9 cellular contexts compared by ENCODE assay signal in genomic region chr12:99985631-99986030, GRCh38. TPM values are rescaled to one million over a fixed set of nuclear protein-coding genes. Genes with fewer than 3 reads are reported as not detected.
DNase-seq lines count a peak whose midpoint lies in the region; TF ChIP-seq lines count a peak whose summit lies in the region.
"Had no signal": no experiment of that assay in that cellular context is flagged by ENCODE, and none has a peak within 500 bp of the region (broad histone marks: within the 10 kb centered on the region; RNA-seq: fewer than 3 reads in every experiment).

No MANE protein-coding gene starts in this region.

- no peak overlapping the region for H3K14ac ChIP-seq in trophoblast cell (ENCODE audit: low read length)

- no peak overlapping the region for H2AK5ac ChIP-seq in trophoblast cell (ENCODE audit: low read length)

- H3K4me3 ChIP-seq in OCI-LY1 (ENCODE audit: low read depth, low read length, poor library complexity, severe bottlenecking), result no peak overlapping the region
- H3K4me3 ChIP-seq in endodermal cell (ENCODE audit: low read length), result peak overlapping the region; percentile 91
- no peak overlapping the region for H3K4me3 ChIP-seq in trophoblast cell (ENCODE audit: low read depth, low read length)
- H3K4me3 ChIP-seq in colonic mucosa, result no peak overlapping the region

- TF ChIP-seq CTCF in OCI-LY1 (IDR thresholded peaks at IDR 0.05; ENCODE audit: low read length), result no peak
- TF ChIP-seq CTCF in endodermal cell (conservative IDR thresholded peaks at IDR 0.05), result no peak
- no peak for TF ChIP-seq CTCF in colonic mucosa (IDR thresholded peaks at IDR 0.05)

- no peak overlapping the region for H2BK12ac ChIP-seq in trophoblast cell (ENCODE audit: low read length)

- DNase-seq in endodermal cell (no peak), trophoblast cell (no peak), colonic mucosa (no peak), UCSD-AML1 (lab: John Stamatoyannopoulos, UW; ENCODE audit: unreplicated experiment) (no peak), hepatic stellate cell (ENCODE audit: low spot score) (no peak), head of caudate nucleus (no peak)
- DNase-seq: spleen had no signal

- H3K27ac Mint-ChIP-seq in endodermal cell, result no peak overlapping the region

- H3K79me2 ChIP-seq in OCI-LY1 (ENCODE audit: insufficient read depth, low read length) (no peaks in the 10 kb centered on the region), trophoblast cell (ENCODE audit: control insufficient read depth, insufficient read depth, low read length, poor library complexity) (no peaks in the 10 kb centered on the region)

- no peaks in the 10 kb centered on the region for H3K36me3 Mint-ChIP-seq in endodermal cell (ENCODE audit: low read depth)

- no peaks in the 10 kb centered on the region for H3F3A ChIP-seq in OCI-LY1 (ENCODE audit: insufficient read depth, low read length)

- no peak overlapping the region for H3K18ac ChIP-seq in trophoblast cell (ENCODE audit: low read length)

- H3K9me3 Mint-ChIP-seq in endodermal cell, result no peaks in the 10 kb centered on the region

- H3K27me3 ChIP-seq in OCI-LY1 (ENCODE audit: insufficient read depth, low read length) (peaks cover 3% of the 10 kb centered on the region), endodermal cell (ENCODE audit: control insufficient read depth, insufficient read depth, low read length, poor library complexity, severe bottlenecking) (no peaks in the 10 kb centered on the region), trophoblast cell (ENCODE audit: insufficient read depth, low read length) (no peaks in the 10 kb centered on the region), colonic mucosa (peaks cover 12% of the 10 kb centered on the region)

- H3K4me1 ChIP-seq in ES-I3 (ENCODE audit: insufficient read depth, low read length) (peaks cover 3% of the 10 kb centered on the region; the same call in 1 of the 2 replicates), OCI-LY1 (ENCODE audit: insufficient read depth, low read length, severe bottlenecking) (peaks cover 7% of the 10 kb centered on the region), endodermal cell (ENCODE audit: control insufficient read depth, insufficient read depth, low read length) (peaks cover 9% of the 10 kb centered on the region), trophoblast cell (ENCODE audit: control insufficient read depth in 1 of 2, insufficient read depth in 2 of 2, low read length in 2 of 2) (no peaks in the 10 kb centered on the region), colonic mucosa (no peaks in the 10 kb centered on the region)

- H3K27ac ChIP-seq in OCI-LY1 (ENCODE audit: low read depth, low read length, poor library complexity, severe bottlenecking), result no peak overlapping the region
- H3K27ac ChIP-seq in endodermal cell (ENCODE audit: low read depth, low read length), result no peak overlapping the region
- H3K27ac ChIP-seq in trophoblast cell (ENCODE audit: low read depth, low read length), result no peak overlapping the region
- H3K27ac ChIP-seq in colonic mucosa, result no peak overlapping the region

- H4K20me1 ChIP-seq in OCI-LY1 (ENCODE audit: insufficient read depth, low read length), result no peaks in the 10 kb centered on the region

- intact Hi-C loops in colonic mucosa (cut with DNase I), result no loop called here
- intact Hi-C loops in head of caudate nucleus (cut with DNase I), result no loop called here

- no peak overlapping the region for H2BK120ac ChIP-seq in trophoblast cell (ENCODE audit: insufficient read depth, low read length, poor library complexity)

- no peak overlapping the region for H3K4ac ChIP-seq in trophoblast cell (ENCODE audit: low read depth, low read length)

- no peak overlapping the region for H4K12ac ChIP-seq in trophoblast cell (ENCODE audit: low read depth, low read length)

- H3K9me3 ChIP-seq in ES-I3 (ENCODE audit: control insufficient read depth, insufficient read depth, low read length) (no peaks in the 10 kb centered on the region), OCI-LY1 (ENCODE audit: low read length) (no peaks in the 10 kb centered on the region), endodermal cell (ENCODE audit: control insufficient read depth, low read length) (no peaks in the 10 kb centered on the region), trophoblast cell (ENCODE audit: insufficient read depth, low read depth, low read length) (peaks cover 2% of the 10 kb centered on the region), colonic mucosa (no peaks in the 10 kb centered on the region)
- H3K9me3 ChIP-seq: spleen had no signal

- peaks cover 31% of the 10 kb centered on the region for H3K27me3 Mint-ChIP-seq in endodermal cell (ENCODE audit: insufficient read depth)

- no peak overlapping the region for H3K23ac ChIP-seq in trophoblast cell (ENCODE audit: low read length)

- H4K8ac ChIP-seq in trophoblast cell (ENCODE audit: low read depth, low read length), result no peak overlapping the region

- H2AFZ ChIP-seq in OCI-LY1 (ENCODE audit: low read length), result no peak overlapping the region
- no peak overlapping the region for H2AFZ ChIP-seq in trophoblast cell (ENCODE audit: insufficient read depth, low read length, poor library complexity)

- no peak overlapping the region for H4K91ac ChIP-seq in trophoblast cell (ENCODE audit: low read depth, low read length)

- peak overlapping the region; percentile 69 for H3K4me2 ChIP-seq in OCI-LY1 (ENCODE audit: low read length)
- peak overlapping the region; percentile 89 for H3K4me2 ChIP-seq in trophoblast cell (ENCODE audit: low read length)

- no peaks in the 10 kb centered on the region for H3K9me2 ChIP-seq in OCI-LY1 (ENCODE audit: low read depth, low read length)

- H3K79me1 ChIP-seq in trophoblast cell (ENCODE audit: low read length), result no peaks in the 10 kb centered on the region

- 91 to 100% methylated on average over 3 of the region's 3 CpGs for WGBS in endodermal cell (ENCODE audit: insufficient coverage in 1 of 2, insufficient read length in 1 of 2), 2 experiments
- no CpG with 5 or more reads among the region's 3 CpGs for WGBS in trophoblast cell (ENCODE audit: extremely low coverage, insufficient coverage, insufficient read length)

- H3K4me3 Mint-ChIP-seq in endodermal cell, result peak overlapping the region; percentile 74

- H3K36me3 ChIP-seq in ES-I3 (ENCODE audit: insufficient read depth, low read length), result no peaks in the 10 kb centered on the region
- no peaks in the 10 kb centered on the region for H3K36me3 ChIP-seq in OCI-LY1 (ENCODE audit: insufficient read depth, low read length)
- no peaks in the 10 kb centered on the region for H3K36me3 ChIP-seq in endodermal cell (ENCODE audit: control insufficient read depth, insufficient read depth, low read length)
- H3K36me3 ChIP-seq in trophoblast cell (ENCODE audit: control insufficient read depth in 1 of 2, insufficient read depth in 2 of 2, low read length in 2 of 2), result no peaks in the 10 kb centered on the region
- no peaks in the 10 kb centered on the region for H3K36me3 ChIP-seq in colonic mucosa
- H3K36me3 ChIP-seq: spleen had no signal

- H3K9ac ChIP-seq in ES-I3 (ENCODE audit: low read depth, low read length) (peak overlapping the region; percentile 72; the same call in 1 of the 2 replicates), OCI-LY1 (ENCODE audit: low read length) (no peak overlapping the region), endodermal cell (ENCODE audit: extremely low read depth, low read length, poor library complexity, severe bottlenecking) (no peak overlapping the region), trophoblast cell (ENCODE audit: low read length) (no peak overlapping the region), colonic mucosa (ENCODE audit: low read depth in 2 of 2, low read length in 2 of 2) (peak overlapping the region in 1 of 2 donors; percentile 10)

- H2BK5ac ChIP-seq in trophoblast cell (ENCODE audit: low read depth, low read length, poor library complexity), result no peak overlapping the region

- peaks cover 32% of the 10 kb centered on the region for H3K4me1 Mint-ChIP-seq in endodermal cell

RNA-seq across cellular contexts. Expression of gene ANKS1B, which starts 0.9 kb away (rescaled TPM):
- 10 to 100 TPM; 28.5 to 65.8 TPM for total RNA-seq in endodermal cell
- 11.3 TPM for polyA plus RNA-seq in endodermal cell (2013, experiment 1 of 2)
- 12.6 TPM for polyA plus RNA-seq in endodermal cell (2013, experiment 2 of 2)
- polyA plus RNA-seq in trophoblast cell (2013), result 0.22 and 0.26 TPM in 2 replicates
- 1 to 10 TPM; 1.7 to 3.3 TPM for total RNA-seq in colonic mucosa

Comparison
In these comparisons a context has a peak if more than half of its experiments do, and no peak if none do; other contexts are left out.
1. RNA of gene ANKS1B, which starts 0.9 kb away (total RNA-seq): 28.5 to 65.8 TPM in endodermal cell; 1.7 to 3.3 TPM in colonic mucosa; every median in the first group is over 4 times any median in the second.